ENCODE assay signal across 28 cellular contexts in genomic region chr16:66196770-66197169, GRCh38.
DNase-seq lines count a peak whose midpoint lies in the region; ATAC-seq, FAIRE-seq and TF ChIP-seq lines count a peak whose summit lies in the region.
"Had no signal": no experiment of that assay in that cellular context is flagged by ENCODE, and none has a peak within 500 bp of the region (broad histone marks: within the 10 kb centered on the region; RNA-seq: fewer than 3 reads in every experiment).

No MANE protein-coding gene starts in this region.

- H3K9me3 Mint-ChIP-seq in osteocyte (ENCODE audit: unreplicated experiment), result no peaks in the 10 kb centered on the region
- H3K9me3 Mint-ChIP-seq: CD4-positive, alpha-beta memory T cell; CD8-positive, alpha-beta memory T cell had no signal

- intact Hi-C loops in esophagus muscularis mucosa (cut with DNase I), result no loop called here

- no peak for TF ChIP-seq POLR2A in esophagus muscularis mucosa (IDR thresholded peaks at IDR 0.05; ENCODE audit: low read depth)

- H3K4me3 ChIP-seq in bronchial epithelial cell (ENCODE audit: low read depth, low read length) (no peak overlapping the region), esophagus muscularis mucosa (no peak overlapping the region)
- H3K4me3 ChIP-seq: BLaER1, GM12878 had no signal

- WGBS in esophagus muscularis mucosa, result 84% methylated on average over 3 of the region's 3 CpGs

- no peak for ATAC-seq in GM18858 (IDR thresholded peaks at IDR 0.05; ENCODE audit: unreplicated experiment)
- ATAC-seq: GM12878 had no signal

- no peaks in the 10 kb centered on the region for H3K9me3 ChIP-seq in esophagus muscularis mucosa
- H3K9me3 ChIP-seq: BE2C, BLaER1 had no signal

- H3K27me3 Mint-ChIP-seq in osteocyte (ENCODE audit: unreplicated experiment), result no peaks in the 10 kb centered on the region

- FAIRE-seq in bronchial epithelial cell (lab: Jason Lieb, UNC), result peak; percentile 68
- FAIRE-seq: A204.1, GM12878, GM12892, GM18507 had no signal

- TF ChIP-seq CTCF in bronchial epithelial cell (IDR thresholded peaks at IDR 0.05; ENCODE audit: insufficient read depth, low read length, severe bottlenecking), result no peak
- TF ChIP-seq CTCF in esophagus muscularis mucosa (IDR thresholded peaks at IDR 0.05), result no peak
- no peak for TF ChIP-seq CTCF in osteocyte (IDR thresholded peaks at IDR 0.05)

- H3K4me3 Mint-ChIP-seq in osteocyte (ENCODE audit: unreplicated experiment), result no peak overlapping the region
- H3K4me3 Mint-ChIP-seq: CD14-positive monocyte; CD4-positive, alpha-beta memory T cell; CD4-positive, CD25-positive, alpha-beta regulatory T cell; CD8-positive, alpha-beta memory T cell had no signal

- H3K4me1 ChIP-seq in esophagus muscularis mucosa, result no peaks in the 10 kb centered on the region
- H3K4me1 ChIP-seq: BE2C, BLaER1 had no signal

- no peak for TF ChIP-seq EP300 in esophagus muscularis mucosa (IDR thresholded peaks at IDR 0.05)

- H3K27ac Mint-ChIP-seq in osteocyte (ENCODE audit: unreplicated experiment), result no peak overlapping the region
- H3K27ac Mint-ChIP-seq: CD4-positive, alpha-beta memory T cell; CD4-positive, CD25-positive, alpha-beta regulatory T cell; CD8-positive, alpha-beta memory T cell had no signal

- DNase-seq in bronchial epithelial cell (ENCODE audit: low read depth) (no peak), esophagus muscularis mucosa (ENCODE audit: extremely low spot score) (peak; percentile 83), osteocyte (ENCODE audit: extremely low spot score, unreplicated experiment) (peak; percentile 27), GM19238 (ENCODE audit: insufficient read length, low spot score) (no peak), HPDE6-E6E7 (ENCODE audit: extremely low spot score) (no peak), kidney tubule cell (ENCODE audit: low spot score) (no peak)
- DNase-seq: 8988T; ACHN; BE2C; C1 segment of cervical spinal cord; CD4-positive, alpha-beta memory T cell; CD4-positive, CD25-positive, alpha-beta regulatory T cell; CD8-positive, alpha-beta memory T cell; COR-L47; DMS 273 treated with DMSO at 0.1 percent for 48 hours; DMS153; DMS53; DMS79; DND-41; EL; GDM1 had no signal

- H3K36me3 ChIP-seq in bronchial epithelial cell (ENCODE audit: control insufficient read depth, insufficient read depth, low read length) (no peaks in the 10 kb centered on the region), esophagus muscularis mucosa (no peaks in the 10 kb centered on the region)
- H3K36me3 ChIP-seq: BE2C, BLaER1 had no signal

- no peaks in the 10 kb centered on the region for H3K36me3 Mint-ChIP-seq in osteocyte (ENCODE audit: unreplicated experiment)
- H3K36me3 Mint-ChIP-seq: CD14-positive monocyte; CD4-positive, alpha-beta memory T cell; CD4-positive, CD25-positive, alpha-beta regulatory T cell; CD8-positive, alpha-beta memory T cell had no signal

- H3K4me1 Mint-ChIP-seq in osteocyte (ENCODE audit: unreplicated experiment), result no peaks in the 10 kb centered on the region
- H3K4me1 Mint-ChIP-seq: CD4-positive, alpha-beta memory T cell; CD4-positive, CD25-positive, alpha-beta regulatory T cell; CD8-positive, alpha-beta memory T cell had no signal

- H3K27me3 ChIP-seq in bronchial epithelial cell (ENCODE audit: control insufficient read depth, insufficient read depth, low read length), result no peaks in the 10 kb centered on the region
- no peaks in the 10 kb centered on the region for H3K27me3 ChIP-seq in esophagus muscularis mucosa
- H3K27me3 ChIP-seq: BE2C, BLaER1 had no signal

- no peak overlapping the region for H3K27ac ChIP-seq in esophagus muscularis mucosa (replicated peaks in 1 of 4)
- H3K27ac ChIP-seq: BLaER1 had no signal

Comparison
In these comparisons a context has a peak if more than half of its experiments do, and no peak if none do; other contexts are left out.
1. DNase-seq: peak in esophagus muscularis mucosa (single experiment) and osteocyte (single experiment); none in bronchial epithelial cell (single experiment), GM19238 (single experiment), HPDE6-E6E7 (single experiment) and kidney tubule cell (single experiment).